8 cellular contexts compared by ENCODE assay signal in the genomic region with DNA sequence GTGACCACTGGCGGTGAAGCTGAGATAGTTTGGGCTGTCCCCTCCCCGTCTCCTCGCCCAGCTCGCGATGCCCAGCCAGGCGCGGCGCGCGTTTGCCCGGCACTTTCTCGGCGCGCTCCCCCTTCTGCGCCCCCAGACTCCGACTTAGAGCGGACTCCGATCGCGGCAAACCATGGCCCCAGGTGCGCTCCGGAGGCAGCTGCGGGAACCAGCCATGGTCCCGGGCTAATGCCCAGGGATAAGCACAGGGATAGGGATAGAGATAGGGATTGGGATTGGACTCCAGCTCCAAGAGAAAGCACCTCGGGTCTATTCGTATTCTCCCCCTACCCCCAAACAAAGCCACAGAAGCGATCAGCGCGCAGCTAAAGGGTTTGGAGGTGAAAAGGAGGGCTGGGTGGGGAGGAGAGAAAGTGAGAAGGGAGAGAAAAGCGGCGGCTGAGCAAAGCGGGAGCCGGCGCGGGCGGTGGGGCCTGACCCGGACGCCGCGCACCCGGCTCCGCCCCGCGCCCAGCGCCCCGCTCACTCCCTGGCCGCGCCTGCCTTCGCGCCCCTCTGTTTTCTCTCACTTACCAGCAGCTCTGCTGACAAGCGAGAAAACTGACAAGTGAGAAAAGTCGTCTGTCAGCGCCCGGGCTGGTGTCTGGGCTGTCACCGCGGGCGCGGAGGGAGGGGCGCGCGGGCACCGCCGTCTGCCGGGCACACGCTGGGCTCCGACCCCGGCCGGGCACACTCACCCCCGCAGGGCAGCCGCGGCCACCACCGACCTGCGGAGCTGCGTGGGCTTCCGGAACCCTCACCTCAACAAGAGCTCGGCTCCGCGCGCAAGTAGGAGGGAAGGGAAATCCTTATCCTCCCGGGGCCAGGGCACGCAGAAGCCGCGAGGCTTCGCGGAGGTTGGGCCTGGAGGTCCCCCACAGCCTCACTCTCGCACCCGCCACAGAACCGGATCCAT. TPM values are rescaled to one million over a fixed set of nuclear protein-coding genes. Genes with fewer than 3 reads are reported as not detected.
DNase-seq lines count a peak whose midpoint lies in the region.

TSS of gene PDE1C (minus strand) at position 2 of the 955 bp plus-strand sequence.

- no peak within 1 kb of the TSS for H2BK12ac ChIP-seq in neuronal stem cell (ENCODE audit: low read length)

- no peak within 1 kb of the TSS for H3K4ac ChIP-seq in neuronal stem cell (ENCODE audit: low read length)

- H3K9me3 ChIP-seq in NT2/D1 (ENCODE audit: insufficient read depth, low read length) (no peaks in the 10 kb centered on the region), neuronal stem cell (replicated peaks in 1 of 2; ENCODE audit: control insufficient read depth in 2 of 2, insufficient read depth in 1 of 2, low read depth in 1 of 2, low read length in 2 of 2) (no peaks in the 10 kb centered on the region)

- no peak within 1 kb of the TSS for H4K8ac ChIP-seq in neuronal stem cell (ENCODE audit: low read depth, low read length)

- H2BK15ac ChIP-seq in neuronal stem cell (ENCODE audit: low read length): no peak within 1 kb of the TSS

- H3K36me3 ChIP-seq in NT2/D1 (ENCODE audit: insufficient read depth, insufficient read length, low read length): no peaks in the 10 kb centered on the region
- no peaks in the 10 kb centered on the region for H3K36me3 ChIP-seq in neuronal stem cell (replicated peaks in 1 of 2; ENCODE audit: control insufficient read depth in 2 of 2, insufficient read depth in 2 of 2, low read length in 2 of 2)

- H4K91ac ChIP-seq in neuronal stem cell (ENCODE audit: low read depth, low read length, poor library complexity): no peak within 1 kb of the TSS

- no peak within 1 kb of the TSS for H2BK120ac ChIP-seq in neuronal stem cell (ENCODE audit: low read depth, low read length)

- no peak within 1 kb of the TSS for H3K27ac ChIP-seq in neuronal stem cell (replicated peaks; ENCODE audit: low read length)

- peak within 1 kb of the TSS; percentile 37 for H3K23ac ChIP-seq in neuronal stem cell (ENCODE audit: low read depth, low read length, poor library complexity)

- H3K4me3 ChIP-seq in NT2/D1 (ENCODE audit: insufficient read length, low read depth) (peak within 1 kb of the TSS; percentile 71), neuronal stem cell (ENCODE audit: low read length in 2 of 2) (peak within 1 kb of the TSS in 1 of 2 donors; percentile 78)

- peak within 1 kb of the TSS; percentile 57 for H3K18ac ChIP-seq in neuronal stem cell (ENCODE audit: low read length)

- no peaks in the 10 kb centered on the region for H3K4me1 ChIP-seq in NT2/D1 (ENCODE audit: insufficient read depth, insufficient read length)
- H3K4me1 ChIP-seq in neuronal stem cell (ENCODE audit: control insufficient read depth in 2 of 2, insufficient read depth in 1 of 2, low read depth in 1 of 2, low read length in 2 of 2): peaks cover 2% of the 10 kb centered on the region in 2 donors

- no peak within 1 kb of the TSS for H2AK5ac ChIP-seq in neuronal stem cell (ENCODE audit: low read depth, low read length)

- peak within 1 kb of the TSS; percentile 95 for H3K4me2 ChIP-seq in neuronal stem cell (ENCODE audit: insufficient read depth, low read length, poor library complexity, severe bottlenecking)

- H3K14ac ChIP-seq in neuronal stem cell (ENCODE audit: low read length): no peak within 1 kb of the TSS

- peak within 1 kb of the TSS; percentile 75 for H3K9ac ChIP-seq in NT2/D1 (ENCODE audit: insufficient read length, low read depth)
- H3K9ac ChIP-seq in neuronal stem cell (ENCODE audit: low read depth, low read length, poor library complexity): peak within 1 kb of the TSS; percentile 50

- H2BK5ac ChIP-seq in neuronal stem cell (ENCODE audit: low read length): no peak within 1 kb of the TSS

- WGBS in neuronal stem cell (ENCODE audit: extremely low coverage in 2 of 2, insufficient read length in 2 of 2, insufficient replicate concordance in 1 of 2), 2 donors: no CpG with 5 or more reads among the region's 88 CpGs

- H2AFZ ChIP-seq in neuronal stem cell (ENCODE audit: low read length): peak within 1 kb of the TSS; percentile 84

- DNase-seq in AG08395 (ENCODE audit: low spot score) (peak; percentile 35), NT2/D1 (ENCODE audit: low read depth, low spot score) (no peak), glomerular visceral epithelial cell (ENCODE audit: extremely low spot score) (peak; percentile 46), neuronal stem cell (ENCODE audit: low spot score) (peak; percentile 21), SKM-1 (lab: John Stamatoyannopoulos, UW; ENCODE audit: unreplicated experiment) (no peak), LoVo (ENCODE audit: low spot score) (no peak), SHP77 (lab: John Stamatoyannopoulos, UW) (no peak), NCI-H82 (lab: John Stamatoyannopoulos, UW) (no peak)

- peaks cover 74% of the 10 kb centered on the region for H3K27me3 ChIP-seq in NT2/D1 (ENCODE audit: insufficient read depth, insufficient read length)
- H3K27me3 ChIP-seq in neuronal stem cell (ENCODE audit: control insufficient read depth in 3 of 3, insufficient read depth in 3 of 3, low read depth in 1 of 3, low read length in 3 of 3): peaks cover 0 to 50% (median 35%) of the 10 kb centered on the region in 3 experiments

- H3K79me1 ChIP-seq in neuronal stem cell (ENCODE audit: low read depth, low read length): no peaks in the 10 kb centered on the region

RNA-seq across cellular contexts. Expression of gene PDE1C, which starts in this region (rescaled TPM):
- polyA plus RNA-seq in neuronal stem cell (2013, experiment 1 of 2): 0.36 TPM
- 0.36 TPM for polyA plus RNA-seq in neuronal stem cell (2013, experiment 2 of 2)

Comparison
In these comparisons a context has a peak if more than half of its experiments do, and no peak if none do; other contexts are left out.
1. DNase-seq: peak in AG08395 (single experiment), glomerular visceral epithelial cell (single experiment) and neuronal stem cell (single experiment); none in NT2/D1 (single experiment), SKM-1 (single experiment), LoVo (single experiment), SHP77 (0 of 2) and NCI-H82 (single experiment).